In genomic region chr15:31540633-31541032, GRCh38 we compare ENCODE assay signal across 2 cellular contexts.
A peak's percentile ranks its signal among the peaks of the same experiment; 100 is the strongest.
TF ChIP-seq lines count a peak whose summit lies in the region.

No MANE protein-coding gene starts in this region.

TF ChIP-seq in A549, 52 proteins besides CTCF, POLR2A, EP300 and RAD21:
- TF ChIP-seq, protein P1, sequence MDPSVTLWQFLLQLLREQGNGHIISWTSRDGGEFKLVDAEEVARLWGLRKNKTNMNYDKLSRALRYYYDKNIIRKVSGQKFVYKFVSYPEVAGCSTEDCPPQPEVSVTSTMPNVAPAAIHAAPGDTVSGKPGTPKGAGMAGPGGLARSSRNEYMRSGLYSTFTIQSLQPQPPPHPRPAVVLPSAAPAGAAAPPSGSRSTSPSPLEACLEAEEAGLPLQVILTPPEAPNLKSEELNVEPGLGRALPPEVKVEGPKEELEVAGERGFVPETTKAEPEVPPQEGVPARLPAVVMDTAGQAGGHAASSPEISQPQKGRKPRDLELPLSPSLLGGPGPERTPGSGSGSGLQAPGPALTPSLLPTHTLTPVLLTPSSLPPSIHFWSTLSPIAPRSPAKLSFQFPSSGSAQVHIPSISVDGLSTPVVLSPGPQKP (IDR thresholded peaks at IDR 0.05; ENCODE audit: low read depth, low read length), result no peak

TF ChIP-seq in HepG2, 621 proteins besides CTCF, POLR2A, EP300 and RAD21 (continued from another document):
- TF ChIP-seq STAT6 (CRISPR knock-in tag; IDR thresholded peaks at IDR 0.05; ENCODE audit: borderline replicate concordance) (no peak), HNF4A (CRISPR knock-in tag; IDR thresholded peaks at IDR 0.05) (peak; percentile 73), ZNF629 (CRISPR knock-in tag; conservative IDR thresholded peaks at IDR 0.05) (peak; percentile 39; the same call in 1 of the 2 replicates), CEBPB (IDR thresholded peaks at IDR 0.05; ENCODE audit: borderline replicate concordance, low read depth, low read length) (0 out of 2 replicates have a peak, but pooled peaks have one; percentile 6), SAFB2 (CRISPR knock-in tag; IDR thresholded peaks at IDR 0.05; ENCODE audit: borderline replicate concordance, low read depth) (no peak), AHDC1 (CRISPR knock-in tag; IDR thresholded peaks at IDR 0.05; ENCODE audit: borderline replicate concordance) (peak; percentile 44; the same call in 1 of the 2 replicates), ZNF260 (CRISPR knock-in tag; IDR thresholded peaks at IDR 0.05; ENCODE audit: borderline replicate concordance, low read depth) (no peak), ZNF24 (IDR thresholded peaks at IDR 0.05) (peak; percentile 90), JUND (CRISPR knock-in tag; IDR thresholded peaks at IDR 0.05) (no peak), ZBTB46 (CRISPR knock-in tag; IDR thresholded peaks at IDR 0.05; ENCODE audit: borderline replicate concordance) (no peak), ZSCAN21 (CRISPR knock-in tag; IDR thresholded peaks at IDR 0.05; ENCODE audit: borderline replicate concordance) (no peak), ZNF775 (CRISPR knock-in tag; IDR thresholded peaks at IDR 0.05; ENCODE audit: borderline replicate concordance) (no peak), ZNF839 (CRISPR knock-in tag; IDR thresholded peaks at IDR 0.05; ENCODE audit: borderline replicate concordance) (no peak)
- TF ChIP-seq, protein P2, sequence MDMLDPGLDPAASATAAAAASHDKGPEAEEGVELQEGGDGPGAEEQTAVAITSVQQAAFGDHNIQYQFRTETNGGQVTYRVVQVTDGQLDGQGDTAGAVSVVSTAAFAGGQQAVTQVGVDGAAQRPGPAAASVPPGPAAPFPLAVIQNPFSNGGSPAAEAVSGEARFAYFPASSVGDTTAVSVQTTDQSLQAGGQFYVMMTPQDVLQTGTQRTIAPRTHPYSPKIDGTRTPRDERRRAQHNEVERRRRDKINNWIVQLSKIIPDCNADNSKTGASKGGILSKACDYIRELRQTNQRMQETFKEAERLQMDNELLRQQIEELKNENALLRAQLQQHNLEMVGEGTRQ (IDR thresholded peaks at IDR 0.05; ENCODE audit: low read depth, low read length), result no peak
- TF ChIP-seq, protein P2 (CRISPR knock-in tag; IDR thresholded peaks at IDR 0.05; ENCODE audit: borderline replicate concordance), result no peak
- TF ChIP-seq, protein P3, sequence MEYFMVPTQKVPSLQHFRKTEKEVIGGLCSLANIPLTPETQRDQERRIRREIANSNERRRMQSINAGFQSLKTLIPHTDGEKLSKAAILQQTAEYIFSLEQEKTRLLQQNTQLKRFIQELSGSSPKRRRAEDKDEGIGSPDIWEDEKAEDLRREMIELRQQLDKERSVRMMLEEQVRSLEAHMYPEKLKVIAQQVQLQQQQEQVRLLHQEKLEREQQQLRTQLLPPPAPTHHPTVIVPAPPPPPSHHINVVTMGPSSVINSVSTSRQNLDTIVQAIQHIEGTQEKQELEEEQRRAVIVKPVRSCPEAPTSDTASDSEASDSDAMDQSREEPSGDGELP (IDR thresholded peaks at IDR 0.05; ENCODE audit: borderline replicate concordance, low read depth), result 0 out of 2 replicates have a peak, but pooled peaks have one; percentile 27
TF ChIP-seq in HepG2: peak in this region for 7.
